ENCODE assay signal across 1 cellular context in the genomic region with DNA sequence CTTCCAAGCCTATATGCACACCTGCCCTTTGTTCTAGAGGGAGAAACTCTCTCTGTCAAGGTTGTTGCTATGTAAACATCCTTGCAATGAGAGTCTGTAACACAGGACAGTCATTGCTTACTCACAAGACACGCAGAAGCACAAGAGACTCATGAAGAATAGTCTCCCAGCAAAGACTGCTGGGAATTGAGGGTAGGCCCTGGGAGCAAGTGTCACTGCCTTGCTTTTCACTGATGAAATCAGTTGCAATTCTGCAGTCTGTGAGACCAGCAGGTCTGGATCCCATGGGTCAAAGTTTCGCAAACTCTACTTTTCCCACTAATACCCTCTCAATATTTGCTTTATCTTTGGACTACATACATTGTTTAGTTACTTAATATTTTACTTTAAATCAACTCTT.
TF ChIP-seq lines count a peak whose summit lies in the region.

No MANE protein-coding gene starts in this region.

TF ChIP-seq in K562, 482 proteins besides CTCF, POLR2A, EP300 and RAD21 (continued from another document):
- TF ChIP-seq ZBTB40 (IDR thresholded peaks at IDR 0.05) (no peak), ZBTB40 (CRISPR knock-in tag; IDR thresholded peaks at IDR 0.05) (no peak), ZFPM2 (CRISPR knock-in tag; IDR thresholded peaks at IDR 0.05) (no peak), CREB5 (CRISPR knock-in tag; IDR thresholded peaks at IDR 0.05) (no peak)
